In the genomic region with DNA sequence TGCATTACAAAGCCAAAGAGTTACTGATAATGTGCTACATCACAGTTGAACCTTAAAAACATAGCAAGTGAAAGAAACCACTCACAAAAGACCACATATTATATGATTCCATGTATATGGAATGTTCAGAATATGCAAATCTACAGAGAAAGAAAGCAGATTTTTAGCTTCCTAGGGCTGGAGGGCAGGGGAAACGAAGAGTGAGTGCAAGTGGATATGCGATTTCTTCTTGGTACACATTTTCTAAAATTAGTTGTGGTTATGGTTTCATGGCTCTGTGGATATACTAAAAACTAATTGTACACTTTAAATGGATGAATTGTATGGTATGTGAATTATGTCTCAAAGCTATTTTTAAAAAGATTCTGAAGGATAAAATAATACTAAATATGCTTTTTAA, we compare ENCODE assay signal across 2 cellular contexts.
TF ChIP-seq lines count a peak whose summit lies in the region.

No MANE protein-coding gene starts in this region.

TF ChIP-seq in GM12878, 131 proteins besides CTCF, POLR2A, EP300 and RAD21 (continued from another document):
- no peak for TF ChIP-seq MTA3 (IDR thresholded peaks at IDR 0.05; ENCODE audit: borderline replicate concordance, low read length)
- TF ChIP-seq, protein P1, sequence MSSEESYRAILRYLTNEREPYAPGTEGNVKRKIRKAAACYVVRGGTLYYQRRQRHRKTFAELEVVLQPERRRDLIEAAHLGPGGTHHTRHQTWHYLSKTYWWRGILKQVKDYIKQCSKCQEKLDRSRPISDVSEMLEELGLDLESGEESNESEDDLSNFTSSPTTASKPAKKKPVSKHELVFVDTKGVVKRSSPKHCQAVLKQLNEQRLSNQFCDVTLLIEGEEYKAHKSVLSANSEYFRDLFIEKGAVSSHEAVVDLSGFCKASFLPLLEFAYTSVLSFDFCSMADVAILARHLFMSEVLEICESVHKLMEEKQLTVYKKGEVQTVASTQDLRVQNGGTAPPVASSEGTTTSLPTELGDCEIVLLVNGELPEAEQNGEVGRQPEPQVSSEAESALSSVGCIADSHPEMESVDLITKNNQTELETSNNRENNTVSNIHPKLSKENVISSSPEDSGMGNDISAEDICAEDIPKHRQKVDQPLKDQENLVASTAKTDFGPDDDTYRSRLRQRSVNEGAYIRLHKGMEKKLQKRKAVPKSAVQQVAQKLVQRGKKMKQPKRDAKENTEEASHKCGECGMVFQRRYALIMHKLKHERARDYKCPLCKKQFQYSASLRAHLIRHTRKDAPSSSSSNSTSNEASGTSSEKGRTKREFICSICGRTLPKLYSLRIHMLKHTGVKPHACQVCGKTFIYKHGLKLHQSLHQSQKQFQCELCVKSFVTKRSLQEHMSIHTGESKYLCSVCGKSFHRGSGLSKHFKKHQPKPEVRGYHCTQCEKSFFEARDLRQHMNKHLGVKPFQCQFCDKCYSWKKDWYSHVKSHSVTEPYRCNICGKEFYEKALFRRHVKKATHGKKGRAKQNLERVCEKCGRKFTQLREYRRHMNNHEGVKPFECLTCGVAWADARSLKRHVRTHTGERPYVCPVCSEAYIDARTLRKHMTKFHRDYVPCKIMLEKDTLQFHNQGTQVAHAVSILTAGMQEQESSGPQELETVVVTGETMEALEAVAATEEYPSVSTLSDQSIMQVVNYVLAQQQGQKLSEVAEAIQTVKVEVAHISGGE (CRISPR knock-in tag; IDR thresholded peaks at IDR 0.05) = no peak

TF ChIP-seq in GM23338, 12 proteins besides CTCF, POLR2A, EP300 and RAD21 (continued from another document):
- TF ChIP-seq EZH2 (IDR thresholded peaks at IDR 0.05; ENCODE audit: low read depth, unreplicated experiment) (no peak), ZNF114 (CRISPR knock-in tag; IDR thresholded peaks at IDR 0.05) (no peak), POLR2AphosphoS5 (IDR thresholded peaks at IDR 0.05; ENCODE audit: low read depth) (no peak), STAT1 (IDR thresholded peaks at IDR 0.05; ENCODE audit: unreplicated experiment) (no peak), JUNB (IDR thresholded peaks at IDR 0.05; ENCODE audit: unreplicated experiment) (no peak), ZNF331 (CRISPR knock-in tag; IDR thresholded peaks at IDR 0.05; ENCODE audit: low read depth) (no peak)
- TF ChIP-seq, protein P2, sequence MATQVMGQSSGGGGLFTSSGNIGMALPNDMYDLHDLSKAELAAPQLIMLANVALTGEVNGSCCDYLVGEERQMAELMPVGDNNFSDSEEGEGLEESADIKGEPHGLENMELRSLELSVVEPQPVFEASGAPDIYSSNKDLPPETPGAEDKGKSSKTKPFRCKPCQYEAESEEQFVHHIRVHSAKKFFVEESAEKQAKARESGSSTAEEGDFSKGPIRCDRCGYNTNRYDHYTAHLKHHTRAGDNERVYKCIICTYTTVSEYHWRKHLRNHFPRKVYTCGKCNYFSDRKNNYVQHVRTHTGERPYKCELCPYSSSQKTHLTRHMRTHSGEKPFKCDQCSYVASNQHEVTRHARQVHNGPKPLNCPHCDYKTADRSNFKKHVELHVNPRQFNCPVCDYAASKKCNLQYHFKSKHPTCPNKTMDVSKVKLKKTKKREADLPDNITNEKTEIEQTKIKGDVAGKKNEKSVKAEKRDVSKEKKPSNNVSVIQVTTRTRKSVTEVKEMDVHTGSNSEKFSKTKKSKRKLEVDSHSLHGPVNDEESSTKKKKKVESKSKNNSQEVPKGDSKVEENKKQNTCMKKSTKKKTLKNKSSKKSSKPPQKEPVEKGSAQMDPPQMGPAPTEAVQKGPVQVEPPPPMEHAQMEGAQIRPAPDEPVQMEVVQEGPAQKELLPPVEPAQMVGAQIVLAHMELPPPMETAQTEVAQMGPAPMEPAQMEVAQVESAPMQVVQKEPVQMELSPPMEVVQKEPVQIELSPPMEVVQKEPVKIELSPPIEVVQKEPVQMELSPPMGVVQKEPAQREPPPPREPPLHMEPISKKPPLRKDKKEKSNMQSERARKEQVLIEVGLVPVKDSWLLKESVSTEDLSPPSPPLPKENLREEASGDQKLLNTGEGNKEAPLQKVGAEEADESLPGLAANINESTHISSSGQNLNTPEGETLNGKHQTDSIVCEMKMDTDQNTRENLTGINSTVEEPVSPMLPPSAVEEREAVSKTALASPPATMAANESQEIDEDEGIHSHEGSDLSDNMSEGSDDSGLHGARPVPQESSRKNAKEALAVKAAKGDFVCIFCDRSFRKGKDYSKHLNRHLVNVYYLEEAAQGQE (IDR thresholded peaks at IDR 0.05; ENCODE audit: unreplicated experiment) = no peak
- TF ChIP-seq, protein P3, sequence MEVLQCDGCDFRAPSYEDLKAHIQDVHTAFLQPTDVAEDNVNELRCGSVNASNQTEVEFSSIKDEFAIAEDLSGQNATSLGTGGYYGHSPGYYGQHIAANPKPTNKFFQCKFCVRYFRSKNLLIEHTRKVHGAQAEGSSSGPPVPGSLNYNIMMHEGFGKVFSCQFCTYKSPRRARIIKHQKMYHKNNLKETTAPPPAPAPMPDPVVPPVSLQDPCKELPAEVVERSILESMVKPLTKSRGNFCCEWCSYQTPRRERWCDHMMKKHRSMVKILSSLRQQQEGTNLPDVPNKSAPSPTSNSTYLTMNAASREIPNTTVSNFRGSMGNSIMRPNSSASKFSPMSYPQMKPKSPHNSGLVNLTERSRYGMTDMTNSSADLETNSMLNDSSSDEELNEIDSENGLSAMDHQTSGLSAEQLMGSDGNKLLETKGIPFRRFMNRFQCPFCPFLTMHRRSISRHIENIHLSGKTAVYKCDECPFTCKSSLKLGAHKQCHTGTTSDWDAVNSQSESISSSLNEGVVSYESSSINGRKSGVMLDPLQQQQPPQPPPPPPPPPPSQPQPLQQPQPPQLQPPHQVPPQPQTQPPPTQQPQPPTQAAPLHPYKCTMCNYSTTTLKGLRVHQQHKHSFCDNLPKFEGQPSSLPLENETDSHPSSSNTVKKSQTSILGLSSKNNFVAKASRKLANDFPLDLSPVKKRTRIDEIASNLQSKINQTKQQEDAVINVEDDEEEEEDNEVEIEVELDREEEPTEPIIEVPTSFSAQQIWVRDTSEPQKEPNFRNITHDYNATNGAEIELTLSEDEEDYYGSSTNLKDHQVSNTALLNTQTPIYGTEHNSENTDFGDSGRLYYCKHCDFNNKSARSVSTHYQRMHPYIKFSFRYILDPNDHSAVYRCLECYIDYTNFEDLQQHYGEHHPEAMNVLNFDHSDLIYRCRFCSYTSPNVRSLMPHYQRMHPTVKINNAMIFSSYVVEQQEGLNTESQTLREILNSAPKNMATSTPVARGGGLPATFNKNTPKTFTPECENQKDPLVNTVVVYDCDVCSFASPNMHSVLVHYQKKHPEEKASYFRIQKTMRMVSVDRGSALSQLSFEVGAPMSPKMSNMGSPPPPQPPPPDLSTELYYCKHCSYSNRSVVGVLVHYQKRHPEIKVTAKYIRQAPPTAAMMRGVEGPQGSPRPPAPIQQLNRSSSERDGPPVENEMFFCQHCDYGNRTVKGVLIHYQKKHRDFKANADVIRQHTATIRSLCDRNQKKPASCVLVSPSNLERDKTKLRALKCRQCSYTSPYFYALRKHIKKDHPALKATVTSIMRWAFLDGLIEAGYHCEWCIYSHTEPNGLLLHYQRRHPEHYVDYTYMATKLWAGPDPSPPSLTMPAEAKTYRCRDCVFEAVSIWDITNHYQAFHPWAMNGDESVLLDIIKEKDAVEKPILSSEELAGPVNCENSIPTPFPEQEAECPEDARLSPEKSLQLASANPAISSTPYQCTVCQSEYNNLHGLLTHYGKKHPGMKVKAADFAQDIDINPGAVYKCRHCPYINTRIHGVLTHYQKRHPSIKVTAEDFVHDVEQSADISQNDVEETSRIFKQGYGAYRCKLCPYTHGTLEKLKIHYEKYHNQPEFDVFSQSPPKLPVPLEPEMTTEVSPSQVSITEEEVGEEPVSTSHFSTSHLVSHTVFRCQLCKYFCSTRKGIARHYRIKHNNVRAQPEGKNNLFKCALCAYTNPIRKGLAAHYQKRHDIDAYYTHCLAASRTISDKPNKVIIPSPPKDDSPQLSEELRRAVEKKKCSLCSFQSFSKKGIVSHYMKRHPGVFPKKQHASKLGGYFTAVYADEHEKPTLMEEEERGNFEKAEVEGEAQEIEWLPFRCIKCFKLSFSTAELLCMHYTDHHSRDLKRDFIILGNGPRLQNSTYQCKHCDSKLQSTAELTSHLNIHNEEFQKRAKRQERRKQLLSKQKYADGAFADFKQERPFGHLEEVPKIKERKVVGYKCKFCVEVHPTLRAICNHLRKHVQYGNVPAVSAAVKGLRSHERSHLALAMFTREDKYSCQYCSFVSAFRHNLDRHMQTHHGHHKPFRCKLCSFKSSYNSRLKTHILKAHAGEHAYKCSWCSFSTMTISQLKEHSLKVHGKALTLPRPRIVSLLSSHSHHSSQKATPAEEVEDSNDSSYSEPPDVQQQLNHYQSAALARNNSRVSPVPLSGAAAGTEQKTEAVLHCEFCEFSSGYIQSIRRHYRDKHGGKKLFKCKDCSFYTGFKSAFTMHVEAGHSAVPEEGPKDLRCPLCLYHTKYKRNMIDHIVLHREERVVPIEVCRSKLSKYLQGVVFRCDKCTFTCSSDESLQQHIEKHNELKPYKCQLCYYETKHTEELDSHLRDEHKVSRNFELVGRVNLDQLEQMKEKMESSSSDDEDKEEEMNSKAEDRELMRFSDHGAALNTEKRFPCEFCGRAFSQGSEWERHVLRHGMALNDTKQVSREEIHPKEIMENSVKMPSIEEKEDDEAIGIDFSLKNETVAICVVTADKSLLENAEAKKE (CRISPR knock-in tag; IDR thresholded peaks at IDR 0.05) = no peak
